ENCODE assay signal across 8 cellular contexts in the genomic region with DNA sequence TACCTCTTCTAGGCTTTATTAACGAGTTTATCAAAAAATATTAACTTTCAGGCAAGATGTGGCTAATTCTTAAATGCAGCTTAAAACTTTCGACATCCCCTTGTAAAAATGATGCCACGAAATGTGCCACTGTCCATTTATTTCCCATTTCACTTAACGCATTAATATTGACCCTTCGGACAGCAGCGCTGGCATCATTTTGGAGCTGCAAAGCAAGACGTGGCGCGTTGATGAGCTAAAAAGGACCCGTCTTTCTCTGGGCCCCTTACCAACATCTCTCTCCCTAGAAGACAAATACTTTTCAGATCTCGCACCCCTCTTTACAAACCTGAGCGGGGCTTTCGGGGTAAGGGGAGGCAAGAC.
DNase-seq lines count a peak whose midpoint lies in the region; ATAC-seq and TF ChIP-seq lines count a peak whose summit lies in the region.

No MANE protein-coding gene starts in this region.

- peak overlapping the region; percentile 70 for H3K9ac ChIP-seq in HUES6 (ENCODE audit: low read length)

- ATAC-seq in natural killer cell (no peak), GM21825 (IDR thresholded peaks at IDR 0.05; ENCODE audit: unreplicated experiment) (no peak), HG02870 (IDR thresholded peaks at IDR 0.05; ENCODE audit: unreplicated experiment) (no peak)

- H3K36me3 ChIP-seq in BJ (ENCODE audit: control insufficient read depth, insufficient read depth, low read length) (no peaks in the 10 kb centered on the region), HUES6 (ENCODE audit: control insufficient read depth, insufficient read depth, low read length) (no peaks in the 10 kb centered on the region)

- peaks cover 5 to 12% of the 10 kb centered on the region in 2 donors for H3K4me1 Mint-ChIP-seq in natural killer cell

- no peak overlapping the region for H3K27ac Mint-ChIP-seq in natural killer cell

- DNase-seq in BJ (ENCODE audit: low read depth) (no peak), choroid plexus epithelial cell (ENCODE audit: low read depth) (no peak), natural killer cell (no peak), NCI-H345 (lab: John Stamatoyannopoulos, UW) (no peak), KG1 (lab: John Stamatoyannopoulos, UW) (no peak)

- CTCF ChIA-PET in BJ (lab: Yijun Ruan, JAX) = interaction anchor here (0.6 to 8.5 kb wide), 18 partner anchors 15 to 528 kb away, joined by 3 to 89 read pairs (median 5); no protein-coding TSS in a partner anchor

- TF ChIP-seq CTCF in BJ (IDR thresholded peaks at IDR 0.05; ENCODE audit: insufficient read depth, low read depth, low read length) (no peak), choroid plexus epithelial cell (conservative IDR thresholded peaks at IDR 0.05; ENCODE audit: low read depth, low read length) (no peak), natural killer cell (IDR thresholded peaks at IDR 0.05) (no peak)

- no peaks in the 10 kb centered on the region for H3K9me3 Mint-ChIP-seq in natural killer cell

- H3K27me3 ChIP-seq in BJ (ENCODE audit: control insufficient read depth, insufficient read depth, low read length) = peaks cover 1% of the 10 kb centered on the region
- H3K27me3 ChIP-seq in HUES6 (ENCODE audit: control insufficient read depth, insufficient read depth, low read length) = peaks cover 80% of the 10 kb centered on the region

- intact Hi-C loops in natural killer cell (cut with micrococcal nuclease) = loop anchor here (5.0 kb wide), 1 partner anchor 510 kb away; a partner anchor contains a TSS

- H3K4me3 ChIP-seq in BJ (ENCODE audit: low read depth, low read length) = peak overlapping the region; percentile 59
- H3K4me3 ChIP-seq in HUES6 (ENCODE audit: low read depth, low read length) = peak overlapping the region; percentile 65
- peak overlapping the region; percentile 64 for H3K4me3 ChIP-seq in choroid plexus epithelial cell (ENCODE audit: low read depth, low read length)

- H3K36me3 Mint-ChIP-seq in natural killer cell = no peaks in the 10 kb centered on the region

- H3K27ac ChIP-seq in HUES6 (ENCODE audit: low read depth, low read length) = no peak overlapping the region

- H3K27me3 Mint-ChIP-seq in natural killer cell (ENCODE audit: low read depth in 2 of 2) = peaks cover 34 to 67% of the 10 kb centered on the region in 2 donors

- H3K4me3 Mint-ChIP-seq in natural killer cell = peak overlapping the region; percentile 76

- POLR2A ChIA-PET in BJ (lab: Charles Lee) = no interaction called here

- no peaks in the 10 kb centered on the region; the same call in 1 of the 2 replicates for H3K4me1 ChIP-seq in HUES6 (ENCODE audit: control insufficient read depth, insufficient read depth, low read length)

- H3K9me3 ChIP-seq in HUES6 (ENCODE audit: control insufficient read depth, insufficient read depth, low read depth, low read length) = no peaks in the 10 kb centered on the region
